Comparison of ENCODE assay signal across 9 cellular contexts in the genomic region with DNA sequence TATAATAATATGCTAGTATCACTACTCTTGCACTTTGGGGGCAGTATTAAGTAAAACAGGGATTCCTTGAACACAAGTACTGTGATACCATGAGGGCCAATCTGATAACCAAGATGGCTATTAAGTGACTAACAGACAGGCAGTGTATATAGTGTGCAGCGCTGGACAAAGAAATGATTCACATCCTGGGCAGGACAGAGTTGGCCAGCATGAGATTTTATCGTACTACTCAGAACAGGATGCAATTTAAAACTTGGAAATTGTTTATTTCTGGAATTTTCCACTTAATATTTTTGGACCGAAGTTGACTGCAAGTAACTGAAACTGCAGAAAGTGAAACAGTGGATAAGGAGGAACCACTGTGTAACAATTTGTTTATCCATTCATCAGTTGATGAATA.
DNase-seq lines count a peak whose midpoint lies in the region; ATAC-seq and TF ChIP-seq lines count a peak whose summit lies in the region.
"Had no signal": no experiment of that assay in that cellular context is flagged by ENCODE, and none has a peak within 500 bp of the region (broad histone marks: within the 10 kb centered on the region; RNA-seq: fewer than 3 reads in every experiment).

No MANE protein-coding gene starts in this region.

- no peaks in the 10 kb centered on the region for H3K4me1 Mint-ChIP-seq in activated T-helper 1 cell treated with anti-CD3 and anti-CD28 coated beads, Interleukin-12 subunit alpha, Interleukin-12 subunit beta, Interleukin-2, Interleukin-4 antibody, amounts not matched to agents 30 ng/mL and 10 ng/mL and 1 ng/mL, durations not matched to agents 14 hours and 24 hours and 36 hours (ENCODE audit: low read depth)

- H3K4me3 ChIP-seq in HFF-Myc (replicated peaks; ENCODE audit: low read depth, low read length) (no peak overlapping the region), WERI-Rb-1 (ENCODE audit: low read depth, low read length) (no peak overlapping the region)

- H3K36me3 Mint-ChIP-seq in activated T-helper 1 cell treated with anti-CD3 and anti-CD28 coated beads, Interleukin-12 subunit alpha, Interleukin-12 subunit beta, Interleukin-2, Interleukin-4 antibody, amounts not matched to agents 30 ng/mL and 10 ng/mL and 1 ng/mL, durations not matched to agents 14 hours and 24 hours and 36 hours (ENCODE audit: low read depth) = no peaks in the 10 kb centered on the region

- no peaks in the 10 kb centered on the region for H3K27me3 ChIP-seq in WERI-Rb-1 (ENCODE audit: insufficient read depth, low read depth, severe bottlenecking)

- H3K9me3 Mint-ChIP-seq in activated T-helper 1 cell treated with anti-CD3 and anti-CD28 coated beads, Interleukin-12 subunit alpha, Interleukin-12 subunit beta, Interleukin-2, Interleukin-4 antibody, amounts not matched to agents 30 ng/mL and 10 ng/mL and 1 ng/mL, durations not matched to agents 14 hours and 24 hours and 36 hours = no peaks in the 10 kb centered on the region

- TF ChIP-seq CTCF in HFF-Myc (IDR thresholded peaks at IDR 0.05; ENCODE audit: low read depth, low read length, missing control alignments) (no peak), WERI-Rb-1 (IDR thresholded peaks at IDR 0.05; ENCODE audit: low read depth, low read length) (no peak)

- intact Hi-C loops in Right ventricle myocardium superior (cut with DNase I) = no loop called here
- intact Hi-C loops in activated T-helper 1 cell treated with anti-CD3 and anti-CD28 coated beads, Interleukin-12 subunit alpha, Interleukin-12 subunit beta, Interleukin-2, Interleukin-4 antibody, amounts not matched to agents 30 ng/mL and 10 ng/mL and 1 ng/mL, durations not matched to agents 14 hours and 24 hours and 36 hours (cut with micrococcal nuclease) = no loop called here

- H3K36me3 ChIP-seq in WERI-Rb-1 = no peaks in the 10 kb centered on the region

- peak; percentile 91 for ATAC-seq in Right ventricle myocardium superior (ENCODE audit: poor library complexity)

- H3K27me3 Mint-ChIP-seq in activated T-helper 1 cell treated with anti-CD3 and anti-CD28 coated beads, Interleukin-12 subunit alpha, Interleukin-12 subunit beta, Interleukin-2, Interleukin-4 antibody, amounts not matched to agents 30 ng/mL and 10 ng/mL and 1 ng/mL, durations not matched to agents 14 hours and 24 hours and 36 hours (ENCODE audit: insufficient read depth) = peaks cover 26% of the 10 kb centered on the region

- H3K4me3 Mint-ChIP-seq in activated T-helper 1 cell treated with anti-CD3 and anti-CD28 coated beads, Interleukin-12 subunit alpha, Interleukin-12 subunit beta, Interleukin-2, Interleukin-4 antibody, amounts not matched to agents 30 ng/mL and 10 ng/mL and 1 ng/mL, durations not matched to agents 14 hours and 24 hours and 36 hours = no peak overlapping the region

- no peaks in the 10 kb centered on the region for H3K9me3 ChIP-seq in WERI-Rb-1 (ENCODE audit: severe bottlenecking)

- peak; percentile 71 for DNase-seq in HFF-Myc (ENCODE audit: extremely low read depth, low read depth)
- DNase-seq in amniotic stem cell (lab: John Stamatoyannopoulos, UW) = peak; percentile 76
- no peak for DNase-seq in Right ventricle myocardium superior
- DNase-seq in stromal cell of bone marrow (ENCODE audit: low read depth) = peak; percentile 81
- DNase-seq in NCI-H2029 treated with DMSO at 0.1 percent for 48 hours (lab: John Stamatoyannopoulos, UW) = no peak
- DNase-seq in activated T-helper 1 cell treated with anti-CD3 and anti-CD28 coated beads, Interleukin-12 subunit alpha, Interleukin-12 subunit beta, Interleukin-2, Interleukin-4 antibody, amounts not matched to agents 30 ng/mL and 10 ng/mL and 1 ng/mL, durations not matched to agents 14 hours and 24 hours and 36 hours (ENCODE audit: low spot score) = no peak
- DNase-seq in NK-92 treated with Interleukin-12 subunit alpha and Interleukin-12 subunit beta, amount 100 ng/mL, for 24 hours (lab: John Stamatoyannopoulos, UW) = no peak
- DNase-seq in WERI-Rb-1 = no peak
- DNase-seq: activated naive CD4-positive, alpha-beta T cell treated with Interleukin-2 at 50 U/mL for 16 hours had no signal

- no peak overlapping the region for H3K27ac ChIP-seq in WERI-Rb-1

- no peak overlapping the region for H3K27ac Mint-ChIP-seq in activated T-helper 1 cell treated with anti-CD3 and anti-CD28 coated beads, Interleukin-12 subunit alpha, Interleukin-12 subunit beta, Interleukin-2, Interleukin-4 antibody, amounts not matched to agents 30 ng/mL and 10 ng/mL and 1 ng/mL, durations not matched to agents 14 hours and 24 hours and 36 hours

Comparison
In these comparisons a context has a peak if more than half of its experiments do, and no peak if none do; other contexts are left out.
1. DNase-seq: peak in HFF-Myc (single experiment), amniotic stem cell (single experiment) and stromal cell of bone marrow (single experiment); none in Right ventricle myocardium superior (single experiment), NCI-H2029 treated with DMSO at 0.1 percent for 48 hours (single experiment), activated T-helper 1 cell treated with anti-CD3 and anti-CD28 coated beads, Interleukin-12 subunit alpha, Interleukin-12 subunit beta, Interleukin-2, Interleukin-4 antibody, amounts not matched to agents 30 ng/mL and 10 ng/mL and 1 ng/mL, durations not matched to agents 14 hours and 24 hours and 36 hours (single experiment), NK-92 treated with Interleukin-12 subunit alpha and Interleukin-12 subunit beta, amount 100 ng/mL, for 24 hours (single experiment) and WERI-Rb-1 (single experiment).